8 cellular contexts compared by ENCODE assay signal in the genomic region with DNA sequence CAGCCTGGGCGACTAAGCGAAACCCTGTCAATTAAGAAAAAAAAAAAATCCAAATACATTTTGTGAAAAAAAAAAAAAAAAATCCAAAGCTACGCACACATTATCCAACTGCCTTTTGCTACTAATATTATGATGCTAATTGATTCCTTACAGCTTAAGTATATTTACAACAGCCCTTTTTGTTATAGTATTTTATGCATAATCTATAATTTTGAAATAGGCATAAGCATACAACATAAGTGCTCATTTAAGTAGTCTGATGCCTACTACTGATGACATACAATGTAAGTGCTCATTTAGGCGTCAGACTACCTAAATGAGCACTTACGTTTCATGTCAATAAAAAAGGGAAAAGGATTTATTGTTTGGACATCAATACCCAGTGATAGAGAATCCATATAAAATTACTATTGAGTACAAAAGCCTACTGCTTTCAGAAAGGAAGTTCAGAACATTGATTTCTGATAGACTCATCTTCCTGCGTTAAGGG. TPM values are rescaled to one million over a fixed set of nuclear protein-coding genes. Genes with fewer than 3 reads are reported as not detected.
DNase-seq lines count a peak whose midpoint lies in the region; ATAC-seq and TF ChIP-seq lines count a peak whose summit lies in the region.

No MANE protein-coding gene starts in this region.

- no peak for ATAC-seq in HG03159 (IDR thresholded peaks at IDR 0.05; ENCODE audit: unreplicated experiment)
- no peak for ATAC-seq in GM21390 (IDR thresholded peaks at IDR 0.05; ENCODE audit: unreplicated experiment)

- peak overlapping the region; percentile 92 for H3K4me3 Mint-ChIP-seq in neural progenitor cell

- H3K4me1 Mint-ChIP-seq in neural progenitor cell, result peaks cover 31% of the 10 kb centered on the region

- H3K9me3 ChIP-seq in BE2C (no peaks in the 10 kb centered on the region), neural progenitor cell (ENCODE audit: low read depth) (no peaks in the 10 kb centered on the region)

- H3F3A ChIP-seq in neural progenitor cell (ENCODE audit: low read depth), result no peaks in the 10 kb centered on the region

- intact Hi-C loops in dorsolateral prefrontal cortex (cut with DNase I), result loop anchor here (2.0 to 10.0 kb wide), 4 partner anchors 33 to 76 kb away; a partner anchor contains a TSS

- no peaks in the 10 kb centered on the region; the same call in 1 of the 2 replicates for H3K36me3 ChIP-seq in BE2C
- H3K36me3 ChIP-seq in neural progenitor cell, result no peaks in the 10 kb centered on the region

- no peak overlapping the region for H3K9ac ChIP-seq in neural progenitor cell

- H3K4me3 ChIP-seq in BE2C (ENCODE audit: low read depth, low read length) (peak overlapping the region; percentile 77; the same call in 1 of the 2 replicates), LNCaP clone FGC (ENCODE audit: low read depth, low read length) (peak overlapping the region; percentile 85; the same call in 1 of the 2 replicates), dorsolateral prefrontal cortex (peak overlapping the region; percentile 70 to 100 (median 92)), neural progenitor cell (peak overlapping the region; percentile 62)

- peaks cover 15% of the 10 kb centered on the region for H3K36me3 Mint-ChIP-seq in neural progenitor cell

- no peaks in the 10 kb centered on the region for H3K27me3 ChIP-seq in BE2C
- H3K27me3 ChIP-seq in dorsolateral prefrontal cortex, result no peaks in the 10 kb centered on the region
- H3K27me3 ChIP-seq in neural progenitor cell, result peaks cover 12% of the 10 kb centered on the region

- peaks cover 2% of the 10 kb centered on the region for H3K9me3 Mint-ChIP-seq in neural progenitor cell

- H3K4me1 ChIP-seq in BE2C, result no peaks in the 10 kb centered on the region; the same call in 1 of the 2 replicates
- H3K4me1 ChIP-seq in neural progenitor cell, result peaks cover 11% of the 10 kb centered on the region

- no peak overlapping the region for H3K27ac Mint-ChIP-seq in neural progenitor cell

- H3K27me3 Mint-ChIP-seq in neural progenitor cell (ENCODE audit: insufficient read depth, low read depth), result peaks cover 2% of the 10 kb centered on the region

- peaks cover 30% of the 10 kb centered on the region for H4K20me1 ChIP-seq in neural progenitor cell (ENCODE audit: low read depth)

- H3K4me2 ChIP-seq in neural progenitor cell, result peak overlapping the region; percentile 85

- peaks cover 41% of the 10 kb centered on the region for H3K79me2 ChIP-seq in neural progenitor cell (ENCODE audit: low read depth)

- DNase-seq in BE2C, result no peak
- DNase-seq in LNCaP clone FGC (ENCODE audit: low read depth), result no peak
- no peak for DNase-seq in dorsolateral prefrontal cortex
- no peak for DNase-seq in neural progenitor cell (ENCODE audit: low spot score)
- no peak for DNase-seq in GM10266 (ENCODE audit: extremely low spot score)
- DNase-seq in cortex of kidney (lab: John Stamatoyannopoulos, UW), result no peak

- H3K27ac ChIP-seq in dorsolateral prefrontal cortex (peak overlapping the region in 56 of 59 donors; percentile 2 to 97 (median 91)), neural progenitor cell (no peak overlapping the region)

- TF ChIP-seq CTCF in BE2C (IDR thresholded peaks at IDR 0.05; ENCODE audit: low read depth, low read length) (no peak), LNCaP clone FGC (IDR thresholded peaks at IDR 0.05; ENCODE audit: control insufficient read depth, extremely low read depth, insufficient read depth) (no peak), dorsolateral prefrontal cortex (IDR thresholded peaks at IDR 0.05 in 54 of 56, conservative IDR thresholded peaks at IDR 0.05 in 2 of 56; ENCODE audit: low read depth in 1 of 56, partially characterized antibody in 56 of 56) (no peak), neural progenitor cell (IDR thresholded peaks at IDR 0.05) (no peak), GM10266 (IDR thresholded peaks at IDR 0.05; ENCODE audit: control insufficient read depth, insufficient read depth, low read depth, missing control alignments) (no peak)

- H2AFZ ChIP-seq in neural progenitor cell (replicated peaks), result peak overlapping the region; percentile 92

RNA-seq across cellular contexts. Expression of a gene that starts 0.8 kb away (rescaled TPM):
- polyA plus RNA-seq in BE2C (2012; ENCODE audit: insufficient read depth, insufficient read length, low read depth), result 7.9 TPM
- total RNA-seq in dorsolateral prefrontal cortex (10 to 100 TPM; 30.6 to 66.5 (median 47.5) TPM), neural progenitor cell (ENCODE audit: low replicate concordance) (28.1 and 35.0 TPM in 2 replicates)

RNA-seq across cellular contexts. Expression of a gene that starts 56.6 kb away (rescaled TPM):
- 17.6 TPM for polyA plus RNA-seq in BE2C (2012; ENCODE audit: insufficient read depth, insufficient read length, low read depth)
- 10 to 100 TPM; 17.6 to 47.8 (median 29.3) TPM for total RNA-seq in dorsolateral prefrontal cortex
- 38.0 and 39.0 TPM in 2 replicates for total RNA-seq in neural progenitor cell (ENCODE audit: low replicate concordance)
